ENCODE assay signal across 1 cellular context in the genomic region with DNA sequence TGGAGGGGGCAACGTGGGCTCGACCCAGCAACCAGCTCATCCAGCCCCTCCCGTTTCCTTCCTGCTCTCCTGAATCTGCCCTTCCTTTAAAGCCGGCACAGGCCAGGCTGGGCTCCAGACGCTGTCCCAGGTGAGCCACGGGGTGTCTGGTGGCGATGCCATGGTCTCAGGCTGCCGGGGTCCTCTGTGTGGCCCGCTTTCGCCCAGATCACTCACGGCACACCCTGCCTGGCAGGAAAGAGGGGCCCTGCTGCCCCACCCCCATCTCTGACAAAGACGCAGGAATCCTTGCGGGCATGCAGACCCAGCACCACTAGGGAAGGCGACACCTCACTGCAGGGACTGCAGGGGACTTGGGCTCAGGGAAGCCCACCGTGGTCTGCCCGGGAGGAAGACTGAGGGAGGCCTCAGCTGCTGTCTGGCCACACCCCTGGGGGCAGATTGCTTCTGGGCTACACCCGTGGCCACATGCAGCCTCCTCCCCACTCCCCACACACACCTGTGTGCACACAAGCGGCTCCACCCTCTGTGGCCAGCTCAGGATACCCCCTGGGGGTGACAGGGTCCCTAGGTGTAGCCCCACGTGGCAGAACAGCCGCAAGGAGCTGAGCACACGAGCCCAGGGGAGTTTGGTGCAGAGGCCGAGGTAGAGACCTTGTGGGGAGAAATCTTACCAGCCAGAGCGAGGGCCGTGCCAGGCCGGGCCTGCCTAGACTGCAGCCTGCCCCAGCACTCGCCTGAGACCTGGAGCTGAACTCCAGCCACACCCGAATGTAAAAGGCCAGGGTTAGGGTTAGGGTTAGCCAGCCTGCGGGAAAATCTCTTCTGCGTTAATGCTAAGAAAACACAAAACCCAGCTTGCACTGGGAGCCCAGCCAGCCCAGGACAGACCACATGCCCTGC.
TF ChIP-seq lines count a peak whose summit lies in the region.

No MANE protein-coding gene starts in this region.

TF ChIP-seq in HepG2, 621 proteins besides CTCF, POLR2A, EP300 and RAD21:
- TF ChIP-seq, protein P1, sequence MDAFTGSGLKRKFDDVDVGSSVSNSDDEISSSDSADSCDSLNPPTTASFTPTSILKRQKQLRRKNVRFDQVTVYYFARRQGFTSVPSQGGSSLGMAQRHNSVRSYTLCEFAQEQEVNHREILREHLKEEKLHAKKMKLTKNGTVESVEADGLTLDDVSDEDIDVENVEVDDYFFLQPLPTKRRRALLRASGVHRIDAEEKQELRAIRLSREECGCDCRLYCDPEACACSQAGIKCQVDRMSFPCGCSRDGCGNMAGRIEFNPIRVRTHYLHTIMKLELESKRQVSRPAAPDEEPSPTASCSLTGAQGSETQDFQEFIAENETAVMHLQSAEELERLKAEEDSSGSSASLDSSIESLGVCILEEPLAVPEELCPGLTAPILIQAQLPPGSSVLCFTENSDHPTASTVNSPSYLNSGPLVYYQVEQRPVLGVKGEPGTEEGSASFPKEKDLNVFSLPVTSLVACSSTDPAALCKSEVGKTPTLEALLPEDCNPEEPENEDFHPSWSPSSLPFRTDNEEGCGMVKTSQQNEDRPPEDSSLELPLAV (CRISPR knock-in tag; conservative IDR thresholded peaks at IDR 0.05; ENCODE audit: low read depth), result no peak
- TF ChIP-seq ZBTB7B (CRISPR knock-in tag; IDR thresholded peaks at IDR 0.05), result no peak
- TF ChIP-seq DPF2 (CRISPR knock-in tag; IDR thresholded peaks at IDR 0.05; ENCODE audit: borderline replicate concordance, low read depth), result no peak
- no peak for TF ChIP-seq ZNF263 (CRISPR knock-in tag; IDR thresholded peaks at IDR 0.05)
- TF ChIP-seq ZNF432 (CRISPR knock-in tag; IDR thresholded peaks at IDR 0.05; ENCODE audit: borderline replicate concordance), result no peak
- no peak for TF ChIP-seq ZNF430 (CRISPR knock-in tag; IDR thresholded peaks at IDR 0.05)
- TF ChIP-seq THAP7 (CRISPR knock-in tag; IDR thresholded peaks at IDR 0.05), result no peak
- no peak for TF ChIP-seq KIAA2018 (CRISPR knock-in tag; IDR thresholded peaks at IDR 0.05; ENCODE audit: borderline replicate concordance)
- TF ChIP-seq, protein P2, sequence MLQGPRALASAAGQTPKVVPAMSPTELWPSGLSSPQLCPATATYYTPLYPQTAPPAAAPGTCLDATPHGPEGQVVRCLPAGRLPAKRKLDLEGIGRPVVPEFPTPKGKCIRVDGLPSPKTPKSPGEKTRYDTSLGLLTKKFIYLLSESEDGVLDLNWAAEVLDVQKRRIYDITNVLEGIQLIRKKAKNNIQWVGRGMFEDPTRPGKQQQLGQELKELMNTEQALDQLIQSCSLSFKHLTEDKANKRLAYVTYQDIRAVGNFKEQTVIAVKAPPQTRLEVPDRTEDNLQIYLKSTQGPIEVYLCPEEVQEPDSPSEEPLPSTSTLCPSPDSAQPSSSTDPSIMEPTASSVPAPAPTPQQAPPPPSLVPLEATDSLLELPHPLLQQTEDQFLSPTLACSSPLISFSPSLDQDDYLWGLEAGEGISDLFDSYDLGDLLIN (CRISPR knock-in tag; IDR thresholded peaks at IDR 0.05; ENCODE audit: borderline replicate concordance), result no peak
- no peak for TF ChIP-seq ZBTB3 (CRISPR knock-in tag; IDR thresholded peaks at IDR 0.05; ENCODE audit: borderline replicate concordance, low read depth)
- no peak for TF ChIP-seq ZNF136 (CRISPR knock-in tag; IDR thresholded peaks at IDR 0.05; ENCODE audit: low read depth)
- no peak for TF ChIP-seq SMAD3 (CRISPR knock-in tag; IDR thresholded peaks at IDR 0.05)
- no peak for TF ChIP-seq SMAD1 (CRISPR knock-in tag; IDR thresholded peaks at IDR 0.05; ENCODE audit: borderline replicate concordance, low read depth)
